Comparison of ENCODE assay signal across 1 cellular context in genomic region chr22:36430863-36431262, GRCh38.
TF ChIP-seq lines count a peak whose summit lies in the region.

No MANE protein-coding gene starts in this region.

TF ChIP-seq in IMR-90, 13 proteins besides CTCF, POLR2A, EP300 and RAD21:
- TF ChIP-seq USF2 (IDR thresholded peaks at IDR 0.05; ENCODE audit: low read depth, low read length) = no peak
- no peak for TF ChIP-seq MAZ (IDR thresholded peaks at IDR 0.05; ENCODE audit: borderline replicate concordance, low read depth, low read length)
- TF ChIP-seq ELK1 (IDR thresholded peaks at IDR 0.05; ENCODE audit: borderline replicate concordance, low read depth, low read length) = no peak
- no peak for TF ChIP-seq RCOR1 (IDR thresholded peaks at IDR 0.05; ENCODE audit: insufficient replicate concordance, low read length)
- no peak for TF ChIP-seq BHLHE40 (IDR thresholded peaks at IDR 0.05; ENCODE audit: low read depth, low read length)
